ENCODE assay signal across 21 cellular contexts in the genomic region with DNA sequence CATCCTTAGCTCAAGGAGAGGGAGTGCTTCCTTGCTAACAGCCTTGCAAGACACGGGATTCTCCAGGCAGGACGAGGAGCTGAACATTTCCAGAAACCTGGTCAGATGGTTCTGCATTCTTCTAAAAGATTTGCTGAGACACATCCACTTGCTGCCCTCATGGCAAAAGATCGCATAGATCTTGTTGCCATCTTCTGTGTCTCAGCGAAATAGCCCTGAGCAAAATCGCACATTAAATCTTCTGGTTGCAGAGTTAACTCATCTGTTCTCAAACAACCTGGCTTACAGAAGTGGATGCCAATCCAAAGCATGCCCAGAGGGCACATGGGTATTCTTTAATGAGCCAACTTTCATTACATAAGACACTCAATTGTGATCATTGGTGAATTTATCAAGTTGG.
DNase-seq lines count a peak whose midpoint lies in the region; ATAC-seq, FAIRE-seq and TF ChIP-seq lines count a peak whose summit lies in the region.
"Had no signal": no experiment of that assay in that cellular context is flagged by ENCODE, and none has a peak within 500 bp of the region (broad histone marks: within the 10 kb centered on the region; RNA-seq: fewer than 3 reads in every experiment).

No MANE protein-coding gene starts in this region.

- peaks cover 21% of the 10 kb centered on the region for H3K27me3 Mint-ChIP-seq in activated T-cell treated with anti-CD3 and anti-CD28 coated beads, Interleukin-2, amount 50 U/mL, for 24 hours

- DNase-seq in AG10803 (ENCODE audit: low read depth) (peak; percentile 61), M059J (ENCODE audit: low read depth) (peak; percentile 85), bronchial epithelial cell (ENCODE audit: low read depth) (peak; percentile 61), lower leg skin (ENCODE audit: low spot score in 2 of 2) (peak; percentile 14 to 44), NCI-H524 (lab: John Stamatoyannopoulos, UW) (no peak), SJCRH30 (no peak)
- DNase-seq in activated T-cell treated with anti-CD3 and anti-CD28 coated beads, Interleukin-2, amount 50 U/mL, for 24 hours = no peak
- DNase-seq: 8988T, GDM1, HCEC 1CT, MV-4-11, NCI-H1694 treated with DMSO at 0.1 percent for 48 hours, NCI-H2107, NCI-H510A, NCI-H774, SHP77 treated with DMSO at 0.1 percent for 48 hours had no signal

- H3K9me3 Mint-ChIP-seq in activated T-cell treated with anti-CD3 and anti-CD28 coated beads, Interleukin-2, amount 50 U/mL, for 24 hours = peaks cover 5% of the 10 kb centered on the region

- FAIRE-seq in bronchial epithelial cell (lab: Jason Lieb, UNC) = peak; percentile 95
- FAIRE-seq: K562, RCC 7860 had no signal

- TF ChIP-seq CTCF in AG10803 (conservative IDR thresholded peaks at IDR 0.05; ENCODE audit: low read length) = no peak
- TF ChIP-seq CTCF in bronchial epithelial cell (IDR thresholded peaks at IDR 0.05; ENCODE audit: insufficient read depth, low read length, severe bottlenecking) = no peak
- no peak for TF ChIP-seq CTCF in lower leg skin (IDR thresholded peaks at IDR 0.05)

- H3K9me3 ChIP-seq in SJCRH30 (replicated peaks) = no peaks in the 10 kb centered on the region

- H3K27ac Mint-ChIP-seq in activated T-cell treated with anti-CD3 and anti-CD28 coated beads, Interleukin-2, amount 50 U/mL, for 24 hours = no peak overlapping the region
- H3K27ac Mint-ChIP-seq: B cell, GM23338 had no signal

- 35 to 38% methylated on average over 5 of the region's 5 CpGs for WGBS in lower leg skin, 2 donors

- no peak overlapping the region for H3K4me3 Mint-ChIP-seq in activated T-cell treated with anti-CD3 and anti-CD28 coated beads, Interleukin-2, amount 50 U/mL, for 24 hours
- H3K4me3 Mint-ChIP-seq: B cell, GM23338 had no signal

- H3K36me3 Mint-ChIP-seq in activated T-cell treated with anti-CD3 and anti-CD28 coated beads, Interleukin-2, amount 50 U/mL, for 24 hours (ENCODE audit: low read depth) = no peaks in the 10 kb centered on the region

- H3K36me3 ChIP-seq in bronchial epithelial cell (ENCODE audit: control insufficient read depth, insufficient read depth, low read length) (no peaks in the 10 kb centered on the region), SJCRH30 (no peaks in the 10 kb centered on the region)

- peaks cover 8% of the 10 kb centered on the region for H3K4me1 ChIP-seq in SJCRH30

- intact Hi-C loops in lower leg skin (cut with DNase I; ENCODE audit: low total_unique reads) = no loop called here

- H3K27me3 ChIP-seq in bronchial epithelial cell (ENCODE audit: control insufficient read depth, insufficient read depth, low read length) = no peaks in the 10 kb centered on the region
- no peaks in the 10 kb centered on the region for H3K27me3 ChIP-seq in SJCRH30

- H3K4me3 ChIP-seq in AG10803 (ENCODE audit: low read length) (no peak overlapping the region), bronchial epithelial cell (ENCODE audit: low read depth, low read length) (no peak overlapping the region), lower leg skin (ENCODE audit: low read depth, poor library complexity, severe bottlenecking) (no peak overlapping the region), SJCRH30 (no peak overlapping the region)
- H3K4me3 ChIP-seq: GM23338, K562 had no signal

- no peak overlapping the region for H3K27ac ChIP-seq in SJCRH30

- no peak for TF ChIP-seq POLR2A in lower leg skin (IDR thresholded peaks at IDR 0.05)

- no peak for ATAC-seq in GM19328 (IDR thresholded peaks at IDR 0.05; ENCODE audit: unreplicated experiment)
- ATAC-seq: GM23338, K562 had no signal

- H3K4me1 Mint-ChIP-seq in activated T-cell treated with anti-CD3 and anti-CD28 coated beads, Interleukin-2, amount 50 U/mL, for 24 hours (ENCODE audit: low read depth) = no peaks in the 10 kb centered on the region
- H3K4me1 Mint-ChIP-seq: B cell had no signal

Comparison
In these comparisons a context has a peak if more than half of its experiments do, and no peak if none do; other contexts are left out.
1. DNase-seq: peak in AG10803 (single experiment), M059J (single experiment), bronchial epithelial cell (single experiment) and lower leg skin (2 of 2); none in NCI-H524 (0 of 2), SJCRH30 (0 of 2) and activated T-cell treated with anti-CD3 and anti-CD28 coated beads, Interleukin-2, amount 50 U/mL, for 24 hours (single experiment).